ENCODE assay signal across 7 cellular contexts in the genomic region with DNA sequence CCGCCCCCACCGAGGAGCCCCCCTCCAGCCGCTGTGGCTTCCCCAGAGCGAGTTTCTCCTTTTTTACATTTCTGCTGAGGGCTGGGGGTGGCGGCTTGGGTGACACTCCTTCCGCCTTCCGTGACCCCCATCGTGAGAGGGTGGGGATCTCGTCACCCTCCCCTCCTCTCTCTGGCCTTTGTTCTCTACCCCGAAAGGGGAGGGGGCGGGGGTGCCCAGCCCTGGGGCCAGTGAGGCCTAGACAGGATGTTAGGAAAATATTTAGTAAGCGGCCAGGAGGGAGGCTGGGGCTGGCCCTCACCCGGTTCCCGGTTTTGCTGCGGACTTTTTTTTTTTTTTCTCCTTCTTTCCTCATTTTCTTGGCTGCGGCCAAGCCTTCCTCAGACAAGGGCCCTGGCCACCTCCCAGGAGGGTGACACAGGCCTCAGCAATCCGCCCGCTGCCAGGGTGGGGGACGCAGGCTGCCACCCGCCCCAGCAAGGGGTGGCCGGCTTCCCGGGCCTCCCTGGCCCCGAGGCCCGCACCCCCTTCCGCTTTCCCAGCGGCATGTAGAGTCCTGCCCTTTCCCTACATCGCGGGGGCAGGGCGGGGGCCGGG. TPM values are rescaled to one million over a fixed set of nuclear protein-coding genes. Genes with fewer than 3 reads are reported as not detected.
DNase-seq lines count a peak whose midpoint lies in the region; TF ChIP-seq lines count a peak whose summit lies in the region.

No MANE protein-coding gene starts in this region.

- no peak overlapping the region for H2AK5ac ChIP-seq in H9 (ENCODE audit: insufficient read length, low read length)

- H3K23me2 ChIP-seq in H9 (ENCODE audit: insufficient read length, low read depth, low read length, poor library complexity, severe bottlenecking) = peaks cover 12% of the 10 kb centered on the region

- H3K36me3 ChIP-seq in SJSA1 = peaks cover 72% of the 10 kb centered on the region

- peaks cover 18 to 52% (median 42%) of the 10 kb centered on the region in 3 experiments; a peak in 6 of 7 replicates for H3K36me3 Mint-ChIP-seq in H9 (ENCODE audit: insufficient read depth in 1 of 3, low read depth in 3 of 3)

- no peak overlapping the region for H4K8ac ChIP-seq in H9 (replicated peaks; ENCODE audit: insufficient read length, low read depth, low read length)

- no peaks in the 10 kb centered on the region; a peak in 1 of 5 replicates for H3K9me3 Mint-ChIP-seq in H9

- no peak overlapping the region for H2AFZ ChIP-seq in H9 (ENCODE audit: low read length)

- H3K23ac ChIP-seq in H9 (ENCODE audit: insufficient read length, low read depth, low read length) = no peak overlapping the region

- peak overlapping the region; percentile 70 for H3K4me2 ChIP-seq in H9 (ENCODE audit: insufficient read depth, insufficient read length, low read length)

- no peaks in the 10 kb centered on the region for H3K9me3 ChIP-seq in H9 (ENCODE audit: control insufficient read depth, low read depth, low read length)
- no peaks in the 10 kb centered on the region; the same call in 1 of the 2 replicates for H3K9me3 ChIP-seq in SJSA1 (replicated peaks)

- no peaks in the 10 kb centered on the region for H3K27me3 ChIP-seq in H9 (ENCODE audit: insufficient read depth, low read length)
- no peaks in the 10 kb centered on the region for H3K27me3 ChIP-seq in SJSA1 (replicated peaks)

- no peaks in the 10 kb centered on the region for H3K27me3 Mint-ChIP-seq in H9 (ENCODE audit: low read depth)

- H4K20me1 ChIP-seq in H9 (ENCODE audit: control insufficient read depth, insufficient read depth, insufficient read length) = no peaks in the 10 kb centered on the region

- H2BK12ac ChIP-seq in H9 (ENCODE audit: insufficient read length, low read depth, low read length) = no peak overlapping the region

- no peak overlapping the region for H2BK15ac ChIP-seq in H9 (ENCODE audit: low read depth, low read length)

- H3K4me3 Mint-ChIP-seq in H9 = peak overlapping the region; percentile 84 to 90

- in situ Hi-C loops in astrocyte of the cerebellum (cut with HindIII; ENCODE audit: low sequenced_read_pairs) = no loop called here

- H3K18ac ChIP-seq in H9 (ENCODE audit: insufficient read length, low read depth, low read length) = no peak overlapping the region

- no peak for DNase-seq in H9
- peak; percentile 99 for DNase-seq in SJSA1 (ENCODE audit: low read depth in 1 of 2, low spot score in 2 of 2)
- no peak for DNase-seq in astrocyte of the cerebellum (ENCODE audit: low read depth)
- DNase-seq in hepatic stellate cell (ENCODE audit: low spot score) = peak; percentile 81
- peak; percentile 91 for DNase-seq in putamen (ENCODE audit: low spot score)
- DNase-seq in GM19238 (ENCODE audit: insufficient read length, low spot score) = no peak
- no peak for DNase-seq in cerebellar nuclear complex (lab: John Stamatoyannopoulos, UW)

- no peak overlapping the region for H4K5ac ChIP-seq in H9 (ENCODE audit: insufficient read length, low read depth, low read length)

- H3K4me3 ChIP-seq in SJSA1 = peak overlapping the region; percentile 89
- peak overlapping the region; percentile 77 for H3K4me3 ChIP-seq in astrocyte of the cerebellum (ENCODE audit: low read depth, low read length)

- H3K9ac ChIP-seq in H9 (ENCODE audit: extremely low read depth, insufficient read length, low read length) = no peak overlapping the region

- H3K4ac ChIP-seq in H9 (ENCODE audit: low read depth, low read length) = no peak overlapping the region

- H3T11ph ChIP-seq in H9 (ENCODE audit: low read length) = no peak overlapping the region

- peaks cover 11% of the 10 kb centered on the region; the same call in 1 of the 2 replicates for H3K79me2 ChIP-seq in H9 (ENCODE audit: insufficient read depth, low read length)

- peaks cover under 1 to 16% of the 10 kb centered on the region in 2 experiments for H3K4me1 Mint-ChIP-seq in H9

- H3K27ac Mint-ChIP-seq in H9 = no peak overlapping the region; a peak in 1 of 7 replicates

- TF ChIP-seq CTCF in H9 (conservative IDR thresholded peaks at IDR 0.05) (no peak), astrocyte of the cerebellum (IDR thresholded peaks at IDR 0.05; ENCODE audit: low read depth, low read length, missing control alignments) (no peak)

- no CpG with 5 or more reads among the region's 30 CpGs for WGBS in H9 (ENCODE audit: extremely low coverage, insufficient read length, low lambda C conversion rate)

- no peaks in the 10 kb centered on the region for H3K79me1 ChIP-seq in H9 (ENCODE audit: insufficient read depth, low read depth, low read length, poor library complexity, severe bottlenecking)

- no peak overlapping the region for H2BK20ac ChIP-seq in H9 (ENCODE audit: low read depth, low read length, poor library complexity, severe bottlenecking)

- H3K4me1 ChIP-seq in H9 (ENCODE audit: insufficient read depth, low read length) (no peaks in the 10 kb centered on the region; the same call in 1 of the 2 replicates), SJSA1 (replicated peaks) (peaks cover 61% of the 10 kb centered on the region)

- H3K27ac ChIP-seq in H9 (ENCODE audit: insufficient read length, low read depth, low read length) (no peak overlapping the region), SJSA1 (peak overlapping the region; percentile 94)

- H2BK5ac ChIP-seq in H9 (ENCODE audit: insufficient read length, low read length) = no peak overlapping the region

- H2BK120ac ChIP-seq in H9 (ENCODE audit: low read depth, low read length, poor library complexity, severe bottlenecking) = no peak overlapping the region

- no peak overlapping the region for H3K14ac ChIP-seq in H9 (ENCODE audit: insufficient read depth, low read length)

- no peak overlapping the region for H3K56ac ChIP-seq in H9 (ENCODE audit: insufficient read length, low read depth, low read length)

- H4K91ac ChIP-seq in H9 (ENCODE audit: insufficient read length, low read depth, low read length) = no peak overlapping the region

RNA-seq across cellular contexts. Expression of gene MIDN, which starts 3.9 kb away (rescaled TPM):
- 286 and 300 TPM in 2 replicates for total RNA-seq in H9 (2021)
- total RNA-seq in SJSA1 (2014; rRNA removed; shearing (Covaris generic)) = 3.7 and 7.2 TPM in 2 replicates

RNA-seq across cellular contexts. Expression of gene ATP5F1D, which starts 10.8 kb away (rescaled TPM):
- total RNA-seq in H9 (2021) = 179 and 191 TPM in 2 replicates
- 42.4 and 68.8 TPM in 2 replicates for total RNA-seq in SJSA1 (2014; rRNA removed; shearing (Covaris generic))

RNA-seq across cellular contexts. Expression of gene CBARP, which starts 14.5 kb away (rescaled TPM):
- 25.6 and 28.4 TPM in 2 replicates for total RNA-seq in H9 (2021)
- 0.50 and 1.6 TPM in 2 replicates for total RNA-seq in SJSA1 (2014; rRNA removed; shearing (Covaris generic))

RNA-seq across cellular contexts. Expression of gene CIRBP, which starts 16.8 kb away (rescaled TPM):
- total RNA-seq in H9 (2021) = 249 and 263 TPM in 2 replicates
- 314 and 318 TPM in 2 replicates for total RNA-seq in SJSA1 (2014; rRNA removed; shearing (Covaris generic))

RNA-seq across cellular contexts. Expression of gene FAM174C, which starts 23.0 kb away (rescaled TPM):
- total RNA-seq in H9 (2021) = 56.4 and 63.0 TPM in 2 replicates
- 32.2 and 40.6 TPM in 2 replicates for total RNA-seq in SJSA1 (2014; rRNA removed; shearing (Covaris generic))

Comparison
In these comparisons a context has a peak if more than half of its experiments do, and no peak if none do; other contexts are left out.
1. DNase-seq: peak in SJSA1 (2 of 2), hepatic stellate cell (single experiment) and putamen (single experiment); none in H9 (single experiment), astrocyte of the cerebellum (single experiment), GM19238 (single experiment) and cerebellar nuclear complex (0 of 2).
2. RNA of gene MIDN, which starts 3.9 kb away (total RNA-seq): 286 to 300 TPM in H9; 3.7 to 7.2 TPM in SJSA1; every median in the first group is over 10 times any median in the second.
3. RNA of gene CBARP, which starts 14.5 kb away (total RNA-seq): 25.6 to 28.4 TPM in H9; 0.50 to 1.6 TPM in SJSA1; every median in the first group is over 10 times any median in the second.